1 cellular context compared by ENCODE assay signal in the genomic region with DNA sequence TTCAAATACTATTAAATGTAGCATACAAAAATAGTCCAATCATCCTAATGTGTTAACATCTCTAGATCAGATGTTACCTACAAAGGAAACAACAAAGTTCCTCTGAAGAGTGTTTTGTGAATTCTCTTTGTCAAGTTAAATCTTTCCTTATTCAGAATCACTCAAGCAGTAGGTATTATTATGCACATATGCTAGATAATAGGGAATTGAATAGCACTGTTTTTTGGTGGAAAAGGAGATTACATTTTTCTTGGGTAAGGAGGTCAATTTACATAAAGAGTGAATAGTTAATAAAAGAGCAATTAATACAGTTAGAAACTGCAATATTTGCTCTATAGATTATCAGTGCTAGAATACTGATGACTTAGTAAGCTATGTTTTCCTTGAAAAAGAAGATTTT.
TF ChIP-seq lines count a peak whose summit lies in the region.

No MANE protein-coding gene starts in this region.

TF ChIP-seq in A549, 52 proteins besides CTCF, POLR2A, EP300 and RAD21:
- TF ChIP-seq, protein P1, sequence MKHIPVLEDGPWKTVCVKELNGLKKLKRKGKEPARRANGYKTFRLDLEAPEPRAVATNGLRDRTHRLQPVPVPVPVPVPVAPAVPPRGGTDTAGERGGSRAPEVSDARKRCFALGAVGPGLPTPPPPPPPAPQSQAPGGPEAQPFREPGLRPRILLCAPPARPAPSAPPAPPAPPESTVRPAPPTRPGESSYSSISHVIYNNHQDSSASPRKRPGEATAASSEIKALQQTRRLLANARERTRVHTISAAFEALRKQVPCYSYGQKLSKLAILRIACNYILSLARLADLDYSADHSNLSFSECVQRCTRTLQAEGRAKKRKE (CRISPR knock-in tag; IDR thresholded peaks at IDR 0.05; ENCODE audit: low read depth) = no peak
- TF ChIP-seq MYC (IDR thresholded peaks at IDR 0.05; ENCODE audit: borderline replicate concordance, low read length) = no peak
- no peak for TF ChIP-seq FOSL2 (IDR thresholded peaks at IDR 0.05)
- TF ChIP-seq FOSL2 (CRISPR knock-in tag; IDR thresholded peaks at IDR 0.05) = no peak
- TF ChIP-seq HOXB5 (CRISPR knock-in tag; IDR thresholded peaks at IDR 0.05) = no peak
- TF ChIP-seq, protein P2, sequence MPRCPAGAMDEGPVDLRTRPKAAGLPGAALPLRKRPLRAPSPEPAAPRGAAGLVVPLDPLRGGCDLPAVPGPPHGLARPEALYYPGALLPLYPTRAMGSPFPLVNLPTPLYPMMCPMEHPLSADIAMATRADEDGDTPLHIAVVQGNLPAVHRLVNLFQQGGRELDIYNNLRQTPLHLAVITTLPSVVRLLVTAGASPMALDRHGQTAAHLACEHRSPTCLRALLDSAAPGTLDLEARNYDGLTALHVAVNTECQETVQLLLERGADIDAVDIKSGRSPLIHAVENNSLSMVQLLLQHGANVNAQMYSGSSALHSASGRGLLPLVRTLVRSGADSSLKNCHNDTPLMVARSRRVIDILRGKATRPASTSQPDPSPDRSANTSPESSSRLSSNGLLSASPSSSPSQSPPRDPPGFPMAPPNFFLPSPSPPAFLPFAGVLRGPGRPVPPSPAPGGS (IDR thresholded peaks at IDR 0.05) = no peak
- no peak for TF ChIP-seq NR3C1 (IDR thresholded peaks at IDR 0.05)
- no peak for TF ChIP-seq ESRRA (IDR thresholded peaks at IDR 0.05; ENCODE audit: borderline replicate concordance, low read length)
- TF ChIP-seq ZNF302 (CRISPR knock-in tag; IDR thresholded peaks at IDR 0.05) = no peak
- TF ChIP-seq, protein P3, sequence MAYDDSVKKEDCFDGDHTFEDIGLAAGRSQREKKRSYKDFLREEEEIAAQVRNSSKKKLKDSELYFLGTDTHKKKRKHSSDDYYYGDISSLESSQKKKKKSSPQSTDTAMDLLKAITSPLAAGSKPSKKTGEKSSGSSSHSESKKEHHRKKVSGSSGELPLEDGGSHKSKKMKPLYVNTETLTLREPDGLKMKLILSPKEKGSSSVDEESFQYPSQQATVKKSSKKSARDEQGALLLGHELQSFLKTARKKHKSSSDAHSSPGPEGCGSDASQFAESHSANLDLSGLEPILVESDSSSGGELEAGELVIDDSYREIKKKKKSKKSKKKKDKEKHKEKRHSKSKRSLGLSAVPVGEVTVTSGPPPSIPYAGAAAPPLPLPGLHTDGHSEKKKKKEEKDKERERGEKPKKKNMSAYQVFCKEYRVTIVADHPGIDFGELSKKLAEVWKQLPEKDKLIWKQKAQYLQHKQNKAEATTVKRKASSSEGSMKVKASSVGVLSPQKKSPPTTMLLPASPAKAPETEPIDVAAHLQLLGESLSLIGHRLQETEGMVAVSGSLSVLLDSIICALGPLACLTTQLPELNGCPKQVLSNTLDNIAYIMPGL (CRISPR knock-in tag; IDR thresholded peaks at IDR 0.05; ENCODE audit: borderline replicate concordance) = no peak
- TF ChIP-seq JUNB (IDR thresholded peaks at IDR 0.05) = no peak
- TF ChIP-seq POLR2AphosphoS2 (conservative IDR thresholded peaks at IDR 0.05; ENCODE audit: low read length) = no peak
- TF ChIP-seq, protein P4, sequence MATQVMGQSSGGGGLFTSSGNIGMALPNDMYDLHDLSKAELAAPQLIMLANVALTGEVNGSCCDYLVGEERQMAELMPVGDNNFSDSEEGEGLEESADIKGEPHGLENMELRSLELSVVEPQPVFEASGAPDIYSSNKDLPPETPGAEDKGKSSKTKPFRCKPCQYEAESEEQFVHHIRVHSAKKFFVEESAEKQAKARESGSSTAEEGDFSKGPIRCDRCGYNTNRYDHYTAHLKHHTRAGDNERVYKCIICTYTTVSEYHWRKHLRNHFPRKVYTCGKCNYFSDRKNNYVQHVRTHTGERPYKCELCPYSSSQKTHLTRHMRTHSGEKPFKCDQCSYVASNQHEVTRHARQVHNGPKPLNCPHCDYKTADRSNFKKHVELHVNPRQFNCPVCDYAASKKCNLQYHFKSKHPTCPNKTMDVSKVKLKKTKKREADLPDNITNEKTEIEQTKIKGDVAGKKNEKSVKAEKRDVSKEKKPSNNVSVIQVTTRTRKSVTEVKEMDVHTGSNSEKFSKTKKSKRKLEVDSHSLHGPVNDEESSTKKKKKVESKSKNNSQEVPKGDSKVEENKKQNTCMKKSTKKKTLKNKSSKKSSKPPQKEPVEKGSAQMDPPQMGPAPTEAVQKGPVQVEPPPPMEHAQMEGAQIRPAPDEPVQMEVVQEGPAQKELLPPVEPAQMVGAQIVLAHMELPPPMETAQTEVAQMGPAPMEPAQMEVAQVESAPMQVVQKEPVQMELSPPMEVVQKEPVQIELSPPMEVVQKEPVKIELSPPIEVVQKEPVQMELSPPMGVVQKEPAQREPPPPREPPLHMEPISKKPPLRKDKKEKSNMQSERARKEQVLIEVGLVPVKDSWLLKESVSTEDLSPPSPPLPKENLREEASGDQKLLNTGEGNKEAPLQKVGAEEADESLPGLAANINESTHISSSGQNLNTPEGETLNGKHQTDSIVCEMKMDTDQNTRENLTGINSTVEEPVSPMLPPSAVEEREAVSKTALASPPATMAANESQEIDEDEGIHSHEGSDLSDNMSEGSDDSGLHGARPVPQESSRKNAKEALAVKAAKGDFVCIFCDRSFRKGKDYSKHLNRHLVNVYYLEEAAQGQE (IDR thresholded peaks at IDR 0.05) = no peak
- no peak for TF ChIP-seq FOSB (CRISPR knock-in tag; IDR thresholded peaks at IDR 0.05)
- no peak for TF ChIP-seq HEYL (CRISPR knock-in tag; IDR thresholded peaks at IDR 0.05)
